Comparison of ENCODE assay signal across 9 cellular contexts in genomic region chr2:192029089-192029488, GRCh38.
DNase-seq lines count a peak whose midpoint lies in the region; ATAC-seq and TF ChIP-seq lines count a peak whose summit lies in the region.
"Had no signal": no experiment of that assay in that cellular context is flagged by ENCODE, and none has a peak within 500 bp of the region (broad histone marks: within the 10 kb centered on the region; RNA-seq: fewer than 3 reads in every experiment).

No MANE protein-coding gene starts in this region.

- no peak overlapping the region for H3K4me3 Mint-ChIP-seq in endothelial cell (ENCODE audit: unreplicated experiment)
- H3K4me3 Mint-ChIP-seq in effector memory CD8-positive, alpha-beta T cell, result no peak overlapping the region
- H3K4me3 Mint-ChIP-seq: IgD-negative memory B cell had no signal

- H3K4me1 Mint-ChIP-seq in endothelial cell (ENCODE audit: unreplicated experiment), result peaks cover 9% of the 10 kb centered on the region
- H3K4me1 Mint-ChIP-seq in effector memory CD8-positive, alpha-beta T cell (ENCODE audit: low read depth in 2 of 2), result peaks cover 0 to 2% of the 10 kb centered on the region in 2 donors
- H3K4me1 Mint-ChIP-seq: IgD-negative memory B cell had no signal

- peak; percentile 73 for ATAC-seq in GM19395 (IDR thresholded peaks at IDR 0.05; ENCODE audit: unreplicated experiment)
- peak; percentile 88 for ATAC-seq in HG03520 (IDR thresholded peaks at IDR 0.05; ENCODE audit: unreplicated experiment)
- ATAC-seq in effector memory CD8-positive, alpha-beta T cell (replicated peaks), result no peak
- ATAC-seq in GM19455 (IDR thresholded peaks at IDR 0.05; ENCODE audit: unreplicated experiment), result no peak

- TF ChIP-seq CTCF in endothelial cell (IDR thresholded peaks at IDR 0.05; ENCODE audit: unreplicated experiment), result no peak

- no peak overlapping the region for H3K27ac Mint-ChIP-seq in endothelial cell (ENCODE audit: unreplicated experiment)
- no peak overlapping the region for H3K27ac Mint-ChIP-seq in effector memory CD8-positive, alpha-beta T cell

- H3K27me3 Mint-ChIP-seq in endothelial cell (ENCODE audit: unreplicated experiment), result no peaks in the 10 kb centered on the region
- H3K27me3 Mint-ChIP-seq in effector memory CD8-positive, alpha-beta T cell, result peaks cover 24 to 27% of the 10 kb centered on the region in 2 donors

- DNase-seq in CMK (ENCODE audit: low read depth) (peak; percentile 84), endothelial cell (ENCODE audit: low spot score) (peak; percentile 31), NCI-H1417 (lab: John Stamatoyannopoulos, UW) (no peak), SHP77 (lab: John Stamatoyannopoulos, UW) (no peak)
- no peak for DNase-seq in effector memory CD8-positive, alpha-beta T cell

- no peaks in the 10 kb centered on the region for H3K9me3 Mint-ChIP-seq in endothelial cell (ENCODE audit: unreplicated experiment)
- H3K9me3 Mint-ChIP-seq in effector memory CD8-positive, alpha-beta T cell, result no peaks in the 10 kb centered on the region

- H3K36me3 Mint-ChIP-seq in endothelial cell (ENCODE audit: low read depth, unreplicated experiment), result no peaks in the 10 kb centered on the region
- H3K36me3 Mint-ChIP-seq in effector memory CD8-positive, alpha-beta T cell (ENCODE audit: insufficient read depth), result peaks cover 3% of the 10 kb centered on the region
- H3K36me3 Mint-ChIP-seq: IgD-negative memory B cell had no signal

Comparison
In these comparisons a context has a peak if more than half of its experiments do, and no peak if none do; other contexts are left out.
1. DNase-seq: peak in CMK (single experiment) and endothelial cell (single experiment); none in NCI-H1417 (0 of 3), effector memory CD8-positive, alpha-beta T cell (0 of 3) and SHP77 (0 of 2).
2. ATAC-seq: peak in GM19395 (single experiment) and HG03520 (single experiment); none in effector memory CD8-positive, alpha-beta T cell (single experiment) and GM19455 (single experiment).